ENCODE assay signal across 11 cellular contexts in genomic region chr3:195637011-195637410, GRCh38. TPM values are rescaled to one million over a fixed set of nuclear protein-coding genes. Genes with fewer than 3 reads are reported as not detected.
A peak's percentile ranks its signal among the peaks of the same experiment; 100 is the strongest.
DNase-seq lines count a peak whose midpoint lies in the region; ATAC-seq and TF ChIP-seq lines count a peak whose summit lies in the region.
"Not testable (repeated sequence)": the region's sequence is repeated elsewhere in the genome, so short reads cannot be mapped to it uniquely, and the experiment has no call there.
"Had no signal": no experiment of that assay in that cellular context is flagged by ENCODE, and none has a peak within 500 bp of the region (broad histone marks: within the 10 kb centered on the region; RNA-seq: fewer than 3 reads in every experiment).

No MANE protein-coding gene starts in this region.

- H3K27me3 Mint-ChIP-seq in CD8-positive, alpha-beta T cell (ENCODE audit: low read depth); T-cell; activated CD8-positive, alpha-beta memory T cell treated with anti-CD3 and anti-CD28 coated beads, Interleukin-2, amount 10 ng/mL, durations not matched to agents 7 days and 5 days; brain; immature natural killer cell (ENCODE audit: low read depth in 3 of 3): not testable (repeated sequence)
- peaks cover 10% of the 10 kb centered on the region for H3K27me3 Mint-ChIP-seq in nephron progenitor cell (ENCODE audit: low read depth, poor library complexity)

- intact Hi-C loops in CD8-positive, alpha-beta T cell (cut with DNase I, micrococcal nuclease) = not testable (repeated sequence)

- not testable (repeated sequence) for H3K36me3 ChIP-seq in CD8-positive, alpha-beta T cell (ENCODE audit: insufficient read depth, low read length)

- not testable (repeated sequence) for H3K9me3 ChIP-seq in CD8-positive, alpha-beta T cell (ENCODE audit: low read length)

- not testable (repeated sequence) for H3K36me3 Mint-ChIP-seq in CD8-positive, alpha-beta T cell; T-cell; activated CD8-positive, alpha-beta memory T cell treated with anti-CD3 and anti-CD28 coated beads, Interleukin-2, amount 10 ng/mL, durations not matched to agents 7 days and 5 days; brain; immature natural killer cell; nephron progenitor cell (ENCODE audit: low read depth)

- TF ChIP-seq CTCF in CD8-positive, alpha-beta T cell (IDR thresholded peaks at IDR 0.05); brain (conservative IDR thresholded peaks at IDR 0.05); nephron progenitor cell (IDR thresholded peaks at IDR 0.05): not testable (repeated sequence)

- H3K9me3 Mint-ChIP-seq in CD8-positive, alpha-beta T cell; T-cell; activated CD8-positive, alpha-beta memory T cell treated with anti-CD3 and anti-CD28 coated beads, Interleukin-2, amount 10 ng/mL, durations not matched to agents 7 days and 5 days (ENCODE audit: low read depth); brain; immature natural killer cell; nephron progenitor cell: not testable (repeated sequence)

- H3K4me3 Mint-ChIP-seq in CD8-positive, alpha-beta T cell = peak overlapping the region; percentile 32
- H3K4me3 Mint-ChIP-seq in T-cell = peak overlapping the region in 2 of 3 donors; percentile 7 to 26
- peak overlapping the region; percentile 17 for H3K4me3 Mint-ChIP-seq in activated CD8-positive, alpha-beta memory T cell treated with anti-CD3 and anti-CD28 coated beads, Interleukin-2, amount 10 ng/mL, durations not matched to agents 7 days and 5 days
- H3K4me3 Mint-ChIP-seq in brain = peak overlapping the region in 4 of 5 experiments; percentile 65 to 81 (median 74)
- H3K4me3 Mint-ChIP-seq in immature natural killer cell = peak overlapping the region in 4 of 5 donors; percentile 39 to 53 (median 50)
- peak overlapping the region; percentile 61 for H3K4me3 Mint-ChIP-seq in nephron progenitor cell

- H3K27ac ChIP-seq in CD8-positive, alpha-beta T cell (ENCODE audit: low read depth, low read length) = not testable (repeated sequence)

- CTCF ChIA-PET in CD8-positive, alpha-beta T cell (lab: Charles Lee); T-cell (lab: Charles Lee); activated CD8-positive, alpha-beta memory T cell treated with anti-CD3 and anti-CD28 coated beads, Interleukin-2, amount 10 ng/mL, durations not matched to agents 7 days and 5 days (lab: Charles Lee): not testable (repeated sequence)

- not testable (repeated sequence) for ATAC-seq in CD8-positive, alpha-beta T cell; T-cell (replicated peaks in 1 of 4); activated CD8-positive, alpha-beta memory T cell treated with anti-CD3 and anti-CD28 coated beads, Interleukin-2, amount 10 ng/mL, durations not matched to agents 7 days and 5 days; stimulated activated naive CD8-positive, alpha-beta T cell treated with anti-CD3 and anti-CD28 coated beads, Interleukin-15, Interleukin-2, amounts not matched to agents 100 U/mL and 50 U/mL, for 24 hours

- DNase-seq in CD8-positive, alpha-beta T cell; activated CD8-positive, alpha-beta memory T cell treated with anti-CD3 and anti-CD28 coated beads, Interleukin-2, amount 10 ng/mL, durations not matched to agents 7 days and 5 days; immature natural killer cell; nephron progenitor cell: not testable (repeated sequence)
- peak in 1 of 34 experiments; percentile 4 for DNase-seq in T-cell
- peak; percentile 38 for DNase-seq in activated naive CD4-positive, alpha-beta T cell treated with Interleukin-2 at 50 U/mL for 16 hours
- peak; percentile 36 for DNase-seq in stimulated activated naive CD8-positive, alpha-beta T cell treated with anti-CD3 and anti-CD28 coated beads, Interleukin-15, Interleukin-2, amounts not matched to agents 100 U/mL and 50 U/mL, for 24 hours

- not testable (repeated sequence) for H3K27me3 ChIP-seq in CD8-positive, alpha-beta T cell (ENCODE audit: insufficient read depth, low read length)

- H3K4me1 Mint-ChIP-seq in CD8-positive, alpha-beta T cell (ENCODE audit: low read depth); brain: not testable (repeated sequence)
- peaks cover 4 to 14% (median 9%) of the 10 kb centered on the region in 3 donors for H3K4me1 Mint-ChIP-seq in T-cell
- peaks cover 25% of the 10 kb centered on the region for H3K4me1 Mint-ChIP-seq in activated CD8-positive, alpha-beta memory T cell treated with anti-CD3 and anti-CD28 coated beads, Interleukin-2, amount 10 ng/mL, durations not matched to agents 7 days and 5 days
- peaks cover 8 to 11% of the 10 kb centered on the region in 2 donors for H3K4me1 Mint-ChIP-seq in immature natural killer cell
- peaks cover 10% of the 10 kb centered on the region for H3K4me1 Mint-ChIP-seq in nephron progenitor cell

- POLR2A ChIA-PET in CD8-positive, alpha-beta T cell (lab: Charles Lee); T-cell (lab: Charles Lee): not testable (repeated sequence)

- H3K4me1 ChIP-seq in CD8-positive, alpha-beta T cell (ENCODE audit: insufficient read depth, low read length) = not testable (repeated sequence)

- H3K27ac Mint-ChIP-seq in CD8-positive, alpha-beta T cell; activated CD8-positive, alpha-beta memory T cell treated with anti-CD3 and anti-CD28 coated beads, Interleukin-2, amount 10 ng/mL, durations not matched to agents 7 days and 5 days; nephron progenitor cell: not testable (repeated sequence)
- peak overlapping the region in 1 of 2 donors; percentile 60 for H3K27ac Mint-ChIP-seq in T-cell
- H3K27ac Mint-ChIP-seq in brain = peak overlapping the region in 3 of 5 experiments; percentile 29 to 87 (median 77)
- peak overlapping the region; percentile 29 to 73 (median 44) for H3K27ac Mint-ChIP-seq in immature natural killer cell

- H3K4me3 ChIP-seq in CD8-positive, alpha-beta T cell (ENCODE audit: low read depth, low read length) = not testable (repeated sequence)

RNA-seq across cellular contexts. Expression of gene APOD, which starts 53.3 kb away (rescaled TPM):
- not detected for total RNA-seq in CD8-positive, alpha-beta T cell
- total RNA-seq in T-cell = under 1 TPM in 1 of 5 donors, not detected in 4; 0.55 TPM
- 1 to 10 TPM in 1 of 2 experiments, not detected in 1; 9.3 TPM for total RNA-seq in activated CD8-positive, alpha-beta memory T cell treated with anti-CD3 and anti-CD28 coated beads, Interleukin-2, amount 10 ng/mL, durations not matched to agents 7 days and 5 days
- 673 TPM for polyA plus RNA-seq in brain (ENCODE audit: insufficient read depth, low read depth, low replicate concordance)
- polyA plus RNA-seq in immature natural killer cell = not detected
- total RNA-seq: A673, OCI-LY7 had no signal
- polyA plus RNA-seq: CD14-positive monocyte had no signal

Comparison
In these comparisons a context has a peak if more than half of its experiments do, and no peak if none do; other contexts are left out.
1. H3K4me3 Mint-ChIP-seq: peak in every context shown above with its lines; median percentile 74 in brain; 61 in nephron progenitor cell; 50 in immature natural killer cell; 32 in CD8-positive, alpha-beta T cell; 17 in activated CD8-positive, alpha-beta memory T cell treated with anti-CD3 and anti-CD28 coated beads, Interleukin-2, amount 10 ng/mL, durations not matched to agents 7 days and 5 days; 16 in T-cell.